1 cellular context compared by ENCODE assay signal in the genomic region with DNA sequence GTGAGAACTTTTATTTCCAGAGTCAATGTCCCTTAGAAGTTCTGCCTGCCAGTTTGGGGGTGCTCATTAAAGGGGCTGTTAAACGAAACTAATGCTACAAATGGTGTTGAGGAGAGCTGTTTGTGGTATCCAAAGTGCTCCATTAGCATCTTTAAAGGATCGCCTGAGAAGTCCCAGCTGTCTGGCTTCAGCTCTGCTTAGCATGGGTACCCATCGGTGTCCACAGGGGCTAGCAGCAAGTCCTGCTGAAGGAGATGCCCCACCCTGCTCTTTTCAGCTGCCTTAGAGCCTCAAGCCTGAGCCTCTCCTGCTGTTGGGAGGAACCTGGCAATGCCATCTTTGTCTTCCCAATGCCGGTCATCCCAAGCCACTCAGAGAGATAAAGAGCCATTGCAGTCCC.
TF ChIP-seq lines count a peak whose summit lies in the region.

No MANE protein-coding gene starts in this region.

TF ChIP-seq in IMR-90, 13 proteins besides CTCF, POLR2A, EP300 and RAD21 (continued from another document):
- TF ChIP-seq, protein P1, sequence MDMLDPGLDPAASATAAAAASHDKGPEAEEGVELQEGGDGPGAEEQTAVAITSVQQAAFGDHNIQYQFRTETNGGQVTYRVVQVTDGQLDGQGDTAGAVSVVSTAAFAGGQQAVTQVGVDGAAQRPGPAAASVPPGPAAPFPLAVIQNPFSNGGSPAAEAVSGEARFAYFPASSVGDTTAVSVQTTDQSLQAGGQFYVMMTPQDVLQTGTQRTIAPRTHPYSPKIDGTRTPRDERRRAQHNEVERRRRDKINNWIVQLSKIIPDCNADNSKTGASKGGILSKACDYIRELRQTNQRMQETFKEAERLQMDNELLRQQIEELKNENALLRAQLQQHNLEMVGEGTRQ (IDR thresholded peaks at IDR 0.05; ENCODE audit: low read depth, low read length) = no peak
- TF ChIP-seq SMC3 (IDR thresholded peaks at IDR 0.05; ENCODE audit: low read depth, low read length) = no peak
